ENCODE assay signal across 8 cellular contexts in the genomic region with DNA sequence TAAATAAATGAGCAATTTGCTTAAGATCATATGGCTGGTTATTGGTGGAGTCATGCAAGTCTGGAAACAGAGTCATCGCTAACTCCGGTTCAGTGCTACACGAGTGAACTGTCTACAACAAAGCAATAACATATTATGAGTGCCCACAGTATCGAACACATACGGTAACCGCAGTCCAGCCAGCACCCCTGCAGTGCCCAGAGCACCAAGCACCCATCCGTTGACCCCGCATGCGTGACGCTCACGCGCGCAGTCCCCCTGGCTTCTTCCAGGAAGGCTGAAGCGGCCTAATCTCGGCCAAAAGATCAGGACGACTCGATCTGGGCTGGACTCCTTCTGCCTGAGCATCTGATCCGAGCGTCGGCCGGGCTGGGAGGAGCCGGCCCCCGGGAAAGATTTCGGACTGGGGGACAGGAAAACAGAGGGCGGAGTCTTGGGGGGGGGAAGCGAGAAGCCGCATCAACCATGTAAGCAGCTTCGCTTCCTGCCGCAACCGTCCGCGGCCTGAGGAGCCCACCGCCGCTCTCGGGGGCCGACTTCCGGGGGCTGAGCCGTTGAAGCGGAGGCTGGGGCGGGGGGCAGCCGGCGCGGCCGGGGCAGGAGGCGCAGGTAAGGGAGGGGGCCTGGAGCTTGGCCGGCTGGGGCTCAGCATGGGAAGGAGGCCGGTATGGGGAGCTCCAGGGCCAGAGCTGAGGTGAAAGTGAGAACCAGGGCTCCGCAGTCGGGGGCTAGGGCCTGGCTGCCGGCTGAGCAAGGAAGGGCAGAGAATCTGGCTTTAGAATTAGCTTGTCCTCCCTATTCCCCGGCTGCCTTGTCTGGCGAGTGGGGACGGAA. TPM values are rescaled to one million over a fixed set of nuclear protein-coding genes. Genes with fewer than 3 reads are reported as not detected.
DNase-seq lines count a peak whose midpoint lies in the region; ATAC-seq, FAIRE-seq and TF ChIP-seq lines count a peak whose summit lies in the region.

A gene with protein sequence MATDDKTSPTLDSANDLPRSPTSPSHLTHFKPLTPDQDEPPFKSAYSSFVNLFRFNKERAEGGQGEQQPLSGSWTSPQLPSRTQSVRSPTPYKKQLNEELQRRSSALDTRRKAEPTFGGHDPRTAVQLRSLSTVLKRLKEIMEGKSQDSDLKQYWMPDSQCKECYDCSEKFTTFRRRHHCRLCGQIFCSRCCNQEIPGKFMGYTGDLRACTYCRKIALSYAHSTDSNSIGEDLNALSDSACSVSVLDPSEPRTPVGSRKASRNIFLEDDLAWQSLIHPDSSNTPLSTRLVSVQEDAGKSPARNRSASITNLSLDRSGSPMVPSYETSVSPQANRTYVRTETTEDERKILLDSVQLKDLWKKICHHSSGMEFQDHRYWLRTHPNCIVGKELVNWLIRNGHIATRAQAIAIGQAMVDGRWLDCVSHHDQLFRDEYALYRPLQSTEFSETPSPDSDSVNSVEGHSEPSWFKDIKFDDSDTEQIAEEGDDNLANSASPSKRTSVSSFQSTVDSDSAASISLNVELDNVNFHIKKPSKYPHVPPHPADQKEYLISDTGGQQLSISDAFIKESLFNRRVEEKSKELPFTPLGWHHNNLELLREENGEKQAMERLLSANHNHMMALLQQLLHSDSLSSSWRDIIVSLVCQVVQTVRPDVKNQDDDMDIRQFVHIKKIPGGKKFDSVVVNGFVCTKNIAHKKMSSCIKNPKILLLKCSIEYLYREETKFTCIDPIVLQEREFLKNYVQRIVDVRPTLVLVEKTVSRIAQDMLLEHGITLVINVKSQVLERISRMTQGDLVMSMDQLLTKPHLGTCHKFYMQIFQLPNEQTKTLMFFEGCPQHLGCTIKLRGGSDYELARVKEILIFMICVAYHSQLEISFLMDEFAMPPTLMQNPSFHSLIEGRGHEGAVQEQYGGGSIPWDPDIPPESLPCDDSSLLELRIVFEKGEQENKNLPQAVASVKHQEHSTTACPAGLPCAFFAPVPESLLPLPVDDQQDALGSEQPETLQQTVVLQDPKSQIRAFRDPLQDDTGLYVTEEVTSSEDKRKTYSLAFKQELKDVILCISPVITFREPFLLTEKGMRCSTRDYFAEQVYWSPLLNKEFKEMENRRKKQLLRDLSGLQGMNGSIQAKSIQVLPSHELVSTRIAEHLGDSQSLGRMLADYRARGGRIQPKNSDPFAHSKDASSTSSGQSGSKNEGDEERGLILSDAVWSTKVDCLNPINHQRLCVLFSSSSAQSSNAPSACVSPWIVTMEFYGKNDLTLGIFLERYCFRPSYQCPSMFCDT (N-terminal part only) (plus strand): TSS at position 449 of the 834 bp plus-strand sequence. CDS start 5,265 bp downstream, outside the sequence.

- FAIRE-seq in kidney (lab: Jason Lieb, UNC), result peak; percentile 93

- H3K36me3 ChIP-seq in kidney (ENCODE audit: control insufficient read depth in 1 of 2, insufficient read depth in 2 of 2, low read length in 2 of 2), result no peaks in the 10 kb centered on the region

- no peaks in the 10 kb centered on the region for H3K9me3 ChIP-seq in kidney (ENCODE audit: control insufficient read depth in 1 of 2, low read length in 2 of 2)

- no peaks in the 10 kb centered on the region for H3K36me3 Mint-ChIP-seq in activated CD4-positive, alpha-beta T cell treated with anti-CD3 and anti-CD28 coated beads for 36 hours (ENCODE audit: low read depth)

- peak within 1 kb of the TSS; percentile 68 to 69 for H3K9ac ChIP-seq in kidney (ENCODE audit: low read length in 2 of 2)

- H3K4me3 ChIP-seq in choroid plexus epithelial cell (ENCODE audit: low read depth, low read length) (peak within 1 kb of the TSS; percentile 83), kidney (ENCODE audit: low read length in 2 of 2) (peak within 1 kb of the TSS; percentile 87 to 97)

- H3K27me3 Mint-ChIP-seq in activated CD4-positive, alpha-beta T cell treated with anti-CD3 and anti-CD28 coated beads for 36 hours, result no peaks in the 10 kb centered on the region

- H3K4me3 Mint-ChIP-seq in activated CD4-positive, alpha-beta T cell treated with anti-CD3 and anti-CD28 coated beads for 36 hours, result peak within 1 kb of the TSS; percentile 84

- H3K27ac Mint-ChIP-seq in activated CD4-positive, alpha-beta T cell treated with anti-CD3 and anti-CD28 coated beads for 36 hours, result peak within 1 kb of the TSS; percentile 94

- H3K9me3 Mint-ChIP-seq in activated CD4-positive, alpha-beta T cell treated with anti-CD3 and anti-CD28 coated beads for 36 hours (ENCODE audit: low read depth), result no peaks in the 10 kb centered on the region

- ATAC-seq in HG03442 (IDR thresholded peaks at IDR 0.05; ENCODE audit: unreplicated experiment), result peak; percentile 83
- ATAC-seq in activated CD4-positive, alpha-beta T cell treated with anti-CD3 and anti-CD28 coated beads for 36 hours, result peak; percentile 84

- TF ChIP-seq CTCF in choroid plexus epithelial cell (conservative IDR thresholded peaks at IDR 0.05; ENCODE audit: low read depth, low read length), result peak; percentile 2
- TF ChIP-seq CTCF in kidney (IDR thresholded peaks at IDR 0.05; ENCODE audit: borderline replicate concordance, extremely low read depth, insufficient read depth), result no peak

- CTCF ChIA-PET in activated CD4-positive, alpha-beta T cell treated with anti-CD3 and anti-CD28 coated beads for 36 hours (lab: Charles Lee), result interaction anchor here (0.6 to 6.5 kb wide), 6 partner anchors 12 to 970 kb away, joined by 3 to 49 read pairs (median 4); a partner anchor contains a TSS

- H3K4me1 ChIP-seq in kidney (ENCODE audit: control insufficient read depth in 1 of 2, insufficient read depth in 1 of 2, low read depth in 1 of 2, low read length in 2 of 2), result peaks cover 0 to 12% of the 10 kb centered on the region in 2 donors

- intact Hi-C loops in activated CD4-positive, alpha-beta T cell treated with anti-CD3 and anti-CD28 coated beads for 36 hours (cut with DNase I, micrococcal nuclease), result loop anchor here (1.0 to 10.0 kb wide), 11 partner anchors 11 to 1904 kb away; a partner anchor contains a TSS
- intact Hi-C loops in kidney (cut with DNase I), result no loop called here

- H3K4me1 Mint-ChIP-seq in activated CD4-positive, alpha-beta T cell treated with anti-CD3 and anti-CD28 coated beads for 36 hours, result peaks cover 33% of the 10 kb centered on the region

- DNase-seq in Ammon's horn (ENCODE audit: low spot score), result peak; percentile 99
- peak; percentile 84 for DNase-seq in GM19238 (ENCODE audit: insufficient read length, low spot score)
- DNase-seq in NCI-H524 (lab: John Stamatoyannopoulos, UW), result peak; percentile 97 to 98
- DNase-seq in activated CD4-positive, alpha-beta T cell treated with anti-CD3 and anti-CD28 coated beads for 36 hours, result peak; percentile 94
- peak; percentile 99 for DNase-seq in choroid plexus epithelial cell (ENCODE audit: low read depth)
- DNase-seq in kidney, result peak; percentile 98
- peak; percentile 93 for DNase-seq in stimulated activated CD4-positive, alpha-beta T cell treated with anti-CD3 and anti-CD28 coated beads, Interleukin-15, amount 100 ng/mL, for 24 hours

- POLR2A ChIA-PET in activated CD4-positive, alpha-beta T cell treated with anti-CD3 and anti-CD28 coated beads for 36 hours (lab: Charles Lee), result interaction anchor here (2.4 kb wide), 1 partner anchor 12 kb away, joined by 6 read pairs; no protein-coding TSS in a partner anchor

- peak within 1 kb of the TSS; percentile 85 to 89 for H3K27ac ChIP-seq in kidney (ENCODE audit: low read depth in 2 of 2, low read length in 2 of 2)

RNA-seq across cellular contexts. Expression of the gene that starts here (rescaled TPM):
- 10 to 100 TPM; 19.3 to 21.5 TPM for total RNA-seq in activated CD4-positive, alpha-beta T cell treated with anti-CD3 and anti-CD28 coated beads for 36 hours
- 31.5 TPM for total RNA-seq in kidney
- 3.4 TPM for polyA plus RNA-seq in kidney (ENCODE audit: insufficient read depth, low read depth, low replicate concordance)

Comparison
In these comparisons a context has a peak if more than half of its experiments do, and no peak if none do; other contexts are left out.
1. Peak in every context shown above with its lines: DNase-seq, ATAC-seq, H3K4me3 ChIP-seq and H3K27ac ChIP-seq.